In the genomic region with DNA sequence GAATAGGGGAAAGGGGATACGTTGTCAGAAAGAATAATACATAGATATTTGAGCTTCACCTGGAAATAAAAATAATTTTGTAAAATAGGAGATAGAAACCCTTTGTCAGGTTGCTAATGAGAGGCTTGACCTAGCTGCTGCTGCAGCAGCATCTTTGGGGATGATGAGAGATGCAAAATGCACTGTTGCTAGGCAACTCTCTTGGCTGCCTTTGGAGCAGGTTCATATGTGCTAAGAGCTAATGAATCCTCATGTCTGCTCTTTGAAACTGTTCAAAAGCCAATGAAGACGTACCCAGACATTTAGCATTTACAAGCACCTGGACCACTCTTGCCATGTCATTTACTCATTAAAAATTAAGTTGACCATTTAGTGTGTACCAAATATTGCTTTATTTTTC, we compare ENCODE assay signal across 33 cellular contexts.
DNase-seq lines count a peak whose midpoint lies in the region; ATAC-seq lines count a peak whose summit lies in the region.
"Had no signal": no experiment of that assay in that cellular context is flagged by ENCODE, and none has a peak within 500 bp of the region (broad histone marks: within the 10 kb centered on the region; RNA-seq: fewer than 3 reads in every experiment).

No MANE protein-coding gene starts in this region.

- H3K4me3 Mint-ChIP-seq in activated naive CD8-positive, alpha-beta T cell treated with anti-CD3 and anti-CD28 coated beads, Interleukin-2, amount 50 U/mL, for 24 hours: no peak overlapping the region
- H3K4me3 Mint-ChIP-seq: activated naive CD8-positive, alpha-beta T cell treated with anti-CD3 and anti-CD28 coated beads for 36 hours; activated T-cell treated with anti-CD3 and anti-CD28 coated beads, Interleukin-2, amount 50 U/mL, for 4 hours; B cell; CD8-positive, alpha-beta T cell; HFFc6; stimulated activated naive CD8-positive, alpha-beta T cell treated with anti-CD3 and anti-CD28 coated beads, Interleukin-15, Interleukin-2, amounts not matched to agents 100 ng/mL and 50 ng/mL, for 24 hours; T-helper 17 cell had no signal

- H3K4me1 Mint-ChIP-seq in activated naive CD8-positive, alpha-beta T cell treated with anti-CD3 and anti-CD28 coated beads, Interleukin-2, amount 50 U/mL, for 24 hours: no peaks in the 10 kb centered on the region
- H3K4me1 Mint-ChIP-seq: B cell, T-helper 17 cell had no signal

- DNase-seq in DMS79 (lab: John Stamatoyannopoulos, UW) (peak; percentile 30), NCI-H1105 treated with DMSO at 0.1 percent for 48 hours (lab: John Stamatoyannopoulos, UW) (peak; percentile 30), NCI-H748 (lab: John Stamatoyannopoulos, UW; ENCODE audit: unreplicated experiment) (peak; percentile 87), head of caudate nucleus (peak in 33 of 42 donors; percentile 12 to 85 (median 41))
- no peak for DNase-seq in activated naive CD8-positive, alpha-beta T cell treated with anti-CD3 and anti-CD28 coated beads, Interleukin-2, amount 50 U/mL, for 24 hours
- no peak for DNase-seq in NK-92 treated with Interleukin-12 subunit alpha and Interleukin-12 subunit beta, amount 100 ng/mL, for 24 hours (lab: John Stamatoyannopoulos, UW)
- DNase-seq: activated CD4-positive, alpha-beta T cell treated with anti-CD3 and anti-CD28 coated beads, Interleukin-2, amount 50 U/mL, for 1 hour; activated CD4-positive, CD25-positive, alpha-beta regulatory T cell; activated gamma-delta T cell; activated naive CD8-positive, alpha-beta T cell treated with anti-CD3 and anti-CD28 coated beads for 36 hours; activated T-cell treated with anti-CD3 and anti-CD28 coated beads, Interleukin-2, amount 50 U/mL, for 4 hours; aorta; CD8-positive, alpha-beta T cell; cortex of kidney; GDM1; GOT3; heart left ventricle; HFFc6; IMR-90; kidney; left ventricle myocardium superior; mesendoderm; MV-4-11; NCI-H2081 treated with DMSO at 0.1 percent for 48 hours; Peyer's patch; right cardiac atrium; SHP77; stimulated activated CD4-positive, alpha-beta T cell treated with anti-CD3 and anti-CD28 coated beads, Interleukin-1b, Interleukin-23, amount 100 ng/mL, for 48 hours; T-helper 17 cell had no signal

- H3K36me3 Mint-ChIP-seq in activated naive CD8-positive, alpha-beta T cell treated with anti-CD3 and anti-CD28 coated beads, Interleukin-2, amount 50 U/mL, for 24 hours (ENCODE audit: low read depth): no peaks in the 10 kb centered on the region
- H3K36me3 Mint-ChIP-seq: CD8-positive, alpha-beta T cell had no signal

- ATAC-seq in activated naive CD8-positive, alpha-beta T cell treated with anti-CD3 and anti-CD28 coated beads, Interleukin-2, amount 50 U/mL, for 24 hours: no peak
- ATAC-seq in GM21447 (IDR thresholded peaks at IDR 0.05; ENCODE audit: unreplicated experiment): no peak
- ATAC-seq: activated T-cell treated with anti-CD3 and anti-CD28 coated beads, Interleukin-2, amount 50 U/mL, for 4 hours; CD8-positive, alpha-beta T cell; esophagus mucosa; heart left ventricle; left ventricle myocardium superior; right cardiac atrium; T-helper 17 cell had no signal

- no peaks in the 10 kb centered on the region for H3K9me3 Mint-ChIP-seq in activated naive CD8-positive, alpha-beta T cell treated with anti-CD3 and anti-CD28 coated beads, Interleukin-2, amount 50 U/mL, for 24 hours
- H3K9me3 Mint-ChIP-seq: activated naive CD8-positive, alpha-beta T cell treated with anti-CD3 and anti-CD28 coated beads for 36 hours; activated T-cell treated with anti-CD3 and anti-CD28 coated beads, Interleukin-2, amount 50 U/mL, for 4 hours; CD8-positive, alpha-beta T cell; HFFc6; stimulated activated naive CD8-positive, alpha-beta T cell treated with anti-CD3 and anti-CD28 coated beads, Interleukin-15, Interleukin-2, amounts not matched to agents 100 ng/mL and 50 ng/mL, for 24 hours had no signal

- H3K27me3 Mint-ChIP-seq in activated naive CD8-positive, alpha-beta T cell treated with anti-CD3 and anti-CD28 coated beads, Interleukin-2, amount 50 U/mL, for 24 hours: no peaks in the 10 kb centered on the region
- H3K27me3 Mint-ChIP-seq: activated naive CD8-positive, alpha-beta T cell treated with anti-CD3 and anti-CD28 coated beads for 36 hours; B cell; stimulated activated naive CD8-positive, alpha-beta T cell treated with anti-CD3 and anti-CD28 coated beads, Interleukin-15, Interleukin-2, amounts not matched to agents 100 ng/mL and 50 ng/mL, for 24 hours; T-helper 17 cell had no signal

- H3K27ac Mint-ChIP-seq in activated naive CD8-positive, alpha-beta T cell treated with anti-CD3 and anti-CD28 coated beads, Interleukin-2, amount 50 U/mL, for 24 hours: no peak overlapping the region
- H3K27ac Mint-ChIP-seq: activated naive CD8-positive, alpha-beta T cell treated with anti-CD3 and anti-CD28 coated beads for 36 hours; B cell; CD8-positive, alpha-beta T cell; HFFc6; stimulated activated naive CD8-positive, alpha-beta T cell treated with anti-CD3 and anti-CD28 coated beads, Interleukin-15, Interleukin-2, amounts not matched to agents 100 ng/mL and 50 ng/mL, for 24 hours; T-helper 17 cell had no signal

- intact Hi-C loops in head of caudate nucleus (cut with DNase I): no loop called here

Comparison
In these comparisons a context has a peak if more than half of its experiments do, and no peak if none do; other contexts are left out.
1. DNase-seq: peak in DMS79 (single experiment), NCI-H1105 treated with DMSO at 0.1 percent for 48 hours (single experiment), NCI-H748 (single experiment) and head of caudate nucleus (33 of 42); none in activated naive CD8-positive, alpha-beta T cell treated with anti-CD3 and anti-CD28 coated beads, Interleukin-2, amount 50 U/mL, for 24 hours (single experiment) and NK-92 treated with Interleukin-12 subunit alpha and Interleukin-12 subunit beta, amount 100 ng/mL, for 24 hours (single experiment).